Comparison of ENCODE assay signal across 40 cellular contexts in the genomic region with DNA sequence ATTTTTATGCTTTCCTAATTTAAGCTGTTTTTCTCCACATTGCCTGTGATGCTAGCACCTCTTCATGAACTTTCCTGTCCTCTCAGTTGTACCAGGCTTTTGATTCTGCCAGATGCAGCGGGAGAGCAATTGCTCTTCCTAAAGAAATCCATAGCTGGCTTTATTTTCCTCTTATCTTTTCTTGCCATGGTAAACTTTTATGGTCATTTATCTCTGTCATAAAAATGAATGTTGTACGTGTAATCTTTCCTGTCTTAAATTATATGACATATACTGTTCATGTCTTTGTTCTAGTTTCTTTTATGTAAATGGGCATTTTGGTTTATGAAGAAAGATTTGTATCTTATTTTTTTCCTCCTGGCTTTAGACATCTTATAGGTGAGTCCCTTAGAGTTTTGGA.
"Had no signal": no experiment of that assay in that cellular context is flagged by ENCODE, and none has a peak within 500 bp of the region (broad histone marks: within the 10 kb centered on the region; RNA-seq: fewer than 3 reads in every experiment).

No MANE protein-coding gene starts in this region.

- H3K36me3 Mint-ChIP-seq: activated naive CD4-positive, alpha-beta T cell treated with anti-CD3 and anti-CD28 coated beads, Interleukin-2, amount 10 ng/mL, durations not matched to agents 7 days and 5 days; activated naive CD4-positive, alpha-beta T cell treated with anti-CD3 and anti-CD28 coated beads, Interleukin-2, amount 50 U/mL, for 24 hours; activated naive CD4-positive, alpha-beta T cell treated with anti-CD3 and anti-CD28 coated beads, Interleukin-2, amount 50 U/mL, for 72 hours; activated naive CD8-positive, alpha-beta T cell; activated naive CD8-positive, alpha-beta T cell treated with anti-CD3 and anti-CD28 coated beads for 36 hours; activated naive CD8-positive, alpha-beta T cell treated with anti-CD3 and anti-CD28 coated beads, Interleukin-2, amount 10 ng/mL, durations not matched to agents 7 days and 5 days; brain had no signal

- H3K36me3 ChIP-seq: adrenal gland, ascending aorta, brain microvascular endothelial cell, breast epithelium, cardiac muscle cell had no signal

- H3K27ac Mint-ChIP-seq: activated naive CD4-positive, alpha-beta T cell treated with anti-CD3 and anti-CD28 coated beads for 36 hours; activated naive CD4-positive, alpha-beta T cell treated with anti-CD3 and anti-CD28 coated beads, Interleukin-2, amount 10 ng/mL, durations not matched to agents 7 days and 5 days; activated naive CD4-positive, alpha-beta T cell treated with anti-CD3 and anti-CD28 coated beads, Interleukin-2, amount 50 U/mL, for 24 hours; activated naive CD4-positive, alpha-beta T cell treated with anti-CD3 and anti-CD28 coated beads, Interleukin-2, amount 50 U/mL, for 72 hours; activated naive CD8-positive, alpha-beta T cell; activated naive CD8-positive, alpha-beta T cell treated with anti-CD3 and anti-CD28 coated beads for 36 hours; activated naive CD8-positive, alpha-beta T cell treated with anti-CD3 and anti-CD28 coated beads, Interleukin-2, amount 10 ng/mL, durations not matched to agents 7 days and 5 days; activated naive CD8-positive, alpha-beta T cell treated with anti-CD3 and anti-CD28 coated beads, Interleukin-2, amount 50 U/mL, for 24 hours; activated T-cell treated with anti-CD3 and anti-CD28 coated beads, Interleukin-2, amount 50 U/mL, for 24 hours; activated T-cell treated with anti-CD3 and anti-CD28 coated beads, Interleukin-2, amount 50 U/mL, for 72 hours; activated T-helper 1 cell treated with anti-CD3 and anti-CD28 coated beads, Interleukin-12 subunit alpha, Interleukin-12 subunit beta, Interleukin-2, Interleukin-4 antibody, amounts not matched to agents 30 ng/mL and 10 ng/mL and 1 ng/mL, durations not matched to agents 14 hours and 24 hours and 36 hours; activated T-helper 17 cell treated with anti-CD3 and anti-CD28 coated beads, Interleukin-2, amount 50 U/mL, for 72 hours; activated T-helper 2 cell treated with anti-CD3 and anti-CD28 coated beads, Interferon-gamma antibody, Interleukin-2, Interleukin-4, amounts not matched to agents 10 μg/mL and 5 μg/mL and 100 μg/mL, durations not matched to agents 14 hours and 24 hours and 36 hours; brain had no signal

- ATAC-seq: activated naive CD4-positive, alpha-beta T cell treated with anti-CD3 and anti-CD28 coated beads, Interleukin-2, amount 50 U/mL, for 72 hours; activated naive CD8-positive, alpha-beta T cell treated with anti-CD3 and anti-CD28 coated beads, Interleukin-2, amount 50 U/mL, for 24 hours; activated T-cell treated with anti-CD3 and anti-CD28 coated beads, Interleukin-2, amount 50 U/mL, for 4 hours; activated T-cell treated with anti-CD3 and anti-CD28 coated beads, Interleukin-2, amount 50 U/mL, for 72 hours; activated T-helper 17 cell treated with anti-CD3 and anti-CD28 coated beads, Interleukin-2, amount 50 U/mL, for 72 hours; body of pancreas had no signal

- FAIRE-seq: astrocyte, bronchial epithelial cell had no signal

- H3K4me3 Mint-ChIP-seq: activated naive CD4-positive, alpha-beta T cell treated with anti-CD3 and anti-CD28 coated beads for 36 hours; activated naive CD4-positive, alpha-beta T cell treated with anti-CD3 and anti-CD28 coated beads, Interleukin-2, amount 10 ng/mL, durations not matched to agents 7 days and 5 days; activated naive CD4-positive, alpha-beta T cell treated with anti-CD3 and anti-CD28 coated beads, Interleukin-2, amount 50 U/mL, for 24 hours; activated naive CD8-positive, alpha-beta T cell; activated naive CD8-positive, alpha-beta T cell treated with anti-CD3 and anti-CD28 coated beads for 36 hours; activated naive CD8-positive, alpha-beta T cell treated with anti-CD3 and anti-CD28 coated beads, Interleukin-2, amount 10 ng/mL, durations not matched to agents 7 days and 5 days; activated naive CD8-positive, alpha-beta T cell treated with anti-CD3 and anti-CD28 coated beads, Interleukin-2, amount 50 U/mL, for 24 hours; activated T-cell treated with anti-CD3 and anti-CD28 coated beads, Interleukin-2, amount 50 U/mL, for 24 hours; activated T-cell treated with anti-CD3 and anti-CD28 coated beads, Interleukin-2, amount 50 U/mL, for 4 hours; activated T-cell treated with anti-CD3 and anti-CD28 coated beads, Interleukin-2, amount 50 U/mL, for 72 hours; activated T-helper 1 cell treated with anti-CD3 and anti-CD28 coated beads, Interleukin-12 subunit alpha, Interleukin-12 subunit beta, Interleukin-2, Interleukin-4 antibody, amounts not matched to agents 30 ng/mL and 10 ng/mL and 1 ng/mL, durations not matched to agents 14 hours and 24 hours and 36 hours; activated T-helper 17 cell treated with anti-CD3 and anti-CD28 coated beads, Interleukin-2, amount 50 U/mL, for 72 hours; brain; central memory CD8-positive, alpha-beta T cell had no signal

- H3K4me3 ChIP-seq: adrenal gland, ascending aorta, body of pancreas, breast epithelium, cardiac muscle cell had no signal

- H3K9me3 Mint-ChIP-seq: activated T-cell treated with anti-CD3 and anti-CD28 coated beads, Interleukin-2, amount 50 U/mL, for 72 hours; activated T-helper 1 cell treated with anti-CD3 and anti-CD28 coated beads, Interleukin-12 subunit alpha, Interleukin-12 subunit beta, Interleukin-2, Interleukin-4 antibody, amounts not matched to agents 30 ng/mL and 10 ng/mL and 1 ng/mL, durations not matched to agents 14 hours and 24 hours and 36 hours had no signal

- DNase-seq: activated effector memory CD4-positive, alpha-beta T cell treated with anti-CD3 and anti-CD28 coated beads, Interleukin-2, amount 50 U/mL, for 16 hours; activated effector memory CD4-positive, alpha-beta T cell treated with Interleukin-2 at 50 U/mL for 16 hours; activated gamma-delta T cell; activated gamma-delta T cell treated with Interleukin-2 at 50 U/mL for 16 hours; activated naive CD4-positive, alpha-beta T cell; activated naive CD4-positive, alpha-beta T cell treated with anti-CD3 and anti-CD28 coated beads for 36 hours; activated naive CD4-positive, alpha-beta T cell treated with anti-CD3 and anti-CD28 coated beads, Interleukin-2, amount 10 ng/mL, durations not matched to agents 7 days and 5 days; activated naive CD4-positive, alpha-beta T cell treated with anti-CD3 and anti-CD28 coated beads, Interleukin-2, amount 50 U/mL, for 16 hours; activated naive CD4-positive, alpha-beta T cell treated with Interleukin-2 at 50 U/mL for 16 hours; activated naive CD8-positive, alpha-beta T cell treated with anti-CD3 and anti-CD28 coated beads for 36 hours; activated naive CD8-positive, alpha-beta T cell treated with anti-CD3 and anti-CD28 coated beads, Interleukin-2, amount 10 ng/mL, durations not matched to agents 7 days and 5 days; activated naive CD8-positive, alpha-beta T cell treated with anti-CD3 and anti-CD28 coated beads, Interleukin-2, amount 50 U/mL, for 24 hours; activated T-cell treated with anti-CD3 and anti-CD28 coated beads, Interleukin-2, amount 50 U/mL, for 1 hour; activated T-cell treated with anti-CD3 and anti-CD28 coated beads, Interleukin-2, amount 50 U/mL, for 24 hours; activated T-cell treated with anti-CD3 and anti-CD28 coated beads, Interleukin-2, amount 50 U/mL, for 4 hours; activated T-cell treated with anti-CD3 and anti-CD28 coated beads, Interleukin-2, amount 50 U/mL, for 48 hours; activated T-cell treated with anti-CD3 and anti-CD28 coated beads, Interleukin-2, amount 50 U/mL, for 72 hours; adrenal gland; amniotic stem cell; amygdala; anterior cingulate cortex; aorta; body of pancreas; brain microvascular endothelial cell; caudate nucleus; central memory CD4-positive, alpha-beta T cell; cerebellar nuclear complex had no signal

- H3K9me3 ChIP-seq: adrenal gland, ascending aorta, body of pancreas, breast epithelium had no signal

- H3K4me1 Mint-ChIP-seq: activated naive CD4-positive, alpha-beta T cell treated with anti-CD3 and anti-CD28 coated beads, Interleukin-2, amount 10 ng/mL, durations not matched to agents 7 days and 5 days; activated naive CD4-positive, alpha-beta T cell treated with anti-CD3 and anti-CD28 coated beads, Interleukin-2, amount 50 U/mL, for 24 hours; activated naive CD8-positive, alpha-beta T cell treated with anti-CD3 and anti-CD28 coated beads for 36 hours; activated naive CD8-positive, alpha-beta T cell treated with anti-CD3 and anti-CD28 coated beads, Interleukin-2, amount 10 ng/mL, durations not matched to agents 7 days and 5 days; activated naive CD8-positive, alpha-beta T cell treated with anti-CD3 and anti-CD28 coated beads, Interleukin-2, amount 50 U/mL, for 24 hours; activated T-helper 17 cell treated with anti-CD3 and anti-CD28 coated beads, Interleukin-2, amount 50 U/mL, for 72 hours; brain; central memory CD8-positive, alpha-beta T cell had no signal

- H3K27ac ChIP-seq: adrenal gland, ascending aorta, body of pancreas, brain microvascular endothelial cell, breast epithelium, cardiac muscle cell had no signal

- H3K4me1 ChIP-seq: adrenal gland, ascending aorta, body of pancreas, breast epithelium had no signal

- H3K27me3 Mint-ChIP-seq: activated naive CD4-positive, alpha-beta T cell treated with anti-CD3 and anti-CD28 coated beads, Interleukin-2, amount 10 ng/mL, durations not matched to agents 7 days and 5 days; activated naive CD4-positive, alpha-beta T cell treated with anti-CD3 and anti-CD28 coated beads, Interleukin-2, amount 50 U/mL, for 24 hours; activated naive CD8-positive, alpha-beta T cell; activated naive CD8-positive, alpha-beta T cell treated with anti-CD3 and anti-CD28 coated beads for 36 hours; activated naive CD8-positive, alpha-beta T cell treated with anti-CD3 and anti-CD28 coated beads, Interleukin-2, amount 10 ng/mL, durations not matched to agents 7 days and 5 days; activated naive CD8-positive, alpha-beta T cell treated with anti-CD3 and anti-CD28 coated beads, Interleukin-2, amount 50 U/mL, for 24 hours; activated T-cell treated with anti-CD3 and anti-CD28 coated beads, Interleukin-2, amount 50 U/mL, for 24 hours; activated T-helper 17 cell treated with anti-CD3 and anti-CD28 coated beads, Interleukin-2, amount 50 U/mL, for 72 hours; central memory CD8-positive, alpha-beta T cell had no signal

- H3K27me3 ChIP-seq: adrenal gland, ascending aorta, body of pancreas, brain microvascular endothelial cell, breast epithelium, cardiac muscle cell had no signal
